Comparison of ENCODE assay signal across 11 cellular contexts in the genomic region with DNA sequence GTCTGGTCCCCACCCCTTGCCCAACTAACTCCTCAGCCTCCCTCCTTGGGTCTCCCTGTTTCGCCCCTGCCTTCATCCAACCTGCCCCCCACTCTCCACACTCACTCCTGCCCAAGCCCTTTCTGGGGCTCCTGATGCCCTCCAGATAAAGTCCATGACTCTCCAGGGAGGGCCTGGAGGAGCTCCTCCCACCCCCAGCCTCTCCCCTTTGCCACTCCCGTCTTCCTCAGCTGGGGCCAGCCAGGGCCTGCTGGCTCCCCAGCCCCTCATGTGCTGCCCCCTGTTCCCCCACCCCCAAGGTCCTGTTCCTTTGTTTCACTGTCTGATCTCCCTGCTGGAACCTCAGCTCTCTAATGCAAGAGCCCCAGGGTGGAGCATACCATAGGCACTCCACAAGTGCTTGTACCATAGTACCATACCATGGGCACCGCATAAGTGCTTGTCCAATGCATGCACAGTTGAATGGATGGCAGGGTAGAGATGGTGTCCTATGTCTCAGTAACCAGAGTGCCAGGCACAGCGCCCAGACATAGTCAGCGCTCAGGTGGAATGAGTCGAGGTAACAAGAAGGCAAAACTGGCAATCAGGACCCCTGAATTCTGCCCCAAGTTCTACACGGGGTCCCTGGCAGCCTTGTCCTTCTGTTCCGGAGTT. TPM values are rescaled to one million over a fixed set of nuclear protein-coding genes. Genes with fewer than 3 reads are reported as not detected.
DNase-seq lines count a peak whose midpoint lies in the region; ATAC-seq, FAIRE-seq and TF ChIP-seq lines count a peak whose summit lies in the region.
"Had no signal": no experiment of that assay in that cellular context is flagged by ENCODE, and none has a peak within 500 bp of the region (broad histone marks: within the 10 kb centered on the region; RNA-seq: fewer than 3 reads in every experiment).

No MANE protein-coding gene starts in this region.

- H3K9me3 ChIP-seq in K562 (replicated peaks; ENCODE audit: control insufficient read depth, insufficient read depth, low read depth, low read length) (no peaks in the 10 kb centered on the region; the same call in 1 of the 2 replicates), lung (ENCODE audit: control insufficient read depth in 2 of 2, insufficient read depth in 1 of 2, low read length in 1 of 2) (no peaks in the 10 kb centered on the region), transverse colon (no peaks in the 10 kb centered on the region)

- H3K36me3 ChIP-seq in K562 (ENCODE audit: control insufficient read depth, insufficient read depth, low read length) = no peaks in the 10 kb centered on the region
- no peaks in the 10 kb centered on the region for H3K36me3 ChIP-seq in lung (ENCODE audit: control insufficient read depth in 2 of 2, insufficient read depth in 2 of 2, low read length in 2 of 2)
- no peaks in the 10 kb centered on the region for H3K36me3 ChIP-seq in transverse colon

- TF ChIP-seq POLR2A in K562 (conservative IDR thresholded peaks at IDR 0.05) (no peak), transverse colon (IDR thresholded peaks at IDR 0.05) (no peak)

- no peaks in the 10 kb centered on the region for H3K9me1 ChIP-seq in K562 (ENCODE audit: control insufficient read depth, insufficient read depth, low read length)

- no peak for DNase-seq in activated CD4-positive, alpha-beta T cell treated with anti-CD3 and anti-CD28 coated beads, Interleukin-2, amount 10 ng/mL, durations not matched to agents 7 days and 5 days
- DNase-seq in activated CD4-positive, alpha-beta T cell treated with anti-CD3 and anti-CD28 coated beads, Interleukin-2, amount 50 U/mL, for 4 hours = no peak
- DNase-seq in K562 (ENCODE audit: extremely low read depth in 1 of 4, low spot score in 3 of 4) = peak in 1 of 4 experiments; percentile 17
- no peak for DNase-seq in lung (ENCODE audit: low spot score)
- DNase-seq in transverse colon = peak; percentile 45
- no peak for DNase-seq in NCI-H82 treated with DMSO at 0.1 percent for 48 hours (lab: John Stamatoyannopoulos, UW; ENCODE audit: unreplicated experiment)
- no peak for DNase-seq in retina
- DNase-seq: activated T-cell treated with anti-CD3 and anti-CD28 coated beads, Interleukin-2, amount 50 U/mL, for 1 hour; NCI-H1417 had no signal

- intact Hi-C loops in K562 (cut with micrococcal nuclease) = loop anchor here (5.0 kb wide), 1 partner anchor 353 kb away; no protein-coding TSS in a partner anchor
- intact Hi-C loops in transverse colon (cut with DNase I; ENCODE audit: low total_unique reads) = loop anchor here (5.0 to 10.0 kb wide), 2 partner anchors 33 to 356 kb away; no protein-coding TSS in a partner anchor

- H3K4me2 ChIP-seq in K562 (ENCODE audit: insufficient read depth, low read length) = no peak overlapping the region

- H4K20me1 ChIP-seq in K562 (replicated peaks; ENCODE audit: control insufficient read depth, insufficient read depth, low read length) = peaks cover 6% of the 10 kb centered on the region; the same call in 1 of the 2 replicates

- peak overlapping the region in 1 of 2 experiments; percentile 30; a peak in 2 of 4 replicates for H3K9ac ChIP-seq in K562 (ENCODE audit: insufficient read depth in 1 of 2, low read depth in 2 of 2, low read length in 2 of 2)

- CTCF ChIA-PET in activated CD4-positive, alpha-beta T cell treated with anti-CD3 and anti-CD28 coated beads, Interleukin-2, amount 10 ng/mL, durations not matched to agents 7 days and 5 days (lab: Charles Lee) = interaction anchor here (0.5 to 1.4 kb wide), 2 partner anchors 8 to 209 kb away, joined by 3 to 4 read pairs; no protein-coding TSS in a partner anchor
- CTCF ChIA-PET in K562 (lab: Yijun Ruan, JAX; ENCODE audit: low intra/inter-chr PET ratio) = interaction anchor here (1.1 to 6.2 kb wide), 4 partner anchors 11 to 351 kb away, joined by 3 to 165 read pairs (median 4); no protein-coding TSS in a partner anchor

- H3K27ac Mint-ChIP-seq in activated CD4-positive, alpha-beta T cell treated with anti-CD3 and anti-CD28 coated beads, Interleukin-2, amount 10 ng/mL, durations not matched to agents 7 days and 5 days = no peak overlapping the region

- POLR2A ChIA-PET in activated CD4-positive, alpha-beta T cell treated with anti-CD3 and anti-CD28 coated beads, Interleukin-2, amount 10 ng/mL, durations not matched to agents 7 days and 5 days (lab: Charles Lee) = no interaction called here
- POLR2A ChIA-PET in K562 (lab: Yijun Ruan, JAX) = interaction anchor here (5.2 kb wide), 1 partner anchor 19 kb away, joined by 48 read pairs; a partner anchor contains a TSS

- ATAC-seq in K562 (no peak), lung (ENCODE audit: insufficient read depth, low FRiP score) (no peak), HG03565 (IDR thresholded peaks at IDR 0.05; ENCODE audit: unreplicated experiment) (no peak)
- ATAC-seq: GM12878 had no signal

- no peaks in the 10 kb centered on the region for H3K9me3 Mint-ChIP-seq in activated CD4-positive, alpha-beta T cell treated with anti-CD3 and anti-CD28 coated beads, Interleukin-2, amount 10 ng/mL, durations not matched to agents 7 days and 5 days

- FAIRE-seq in K562 (lab: Jason Lieb, UNC) = no peak
- FAIRE-seq: GM12878 had no signal

- no peak for TF ChIP-seq EP300 in K562 (IDR thresholded peaks at IDR 0.05; ENCODE audit: low read length)
- no peak for TF ChIP-seq EP300 in transverse colon (IDR thresholded peaks at IDR 0.05; ENCODE audit: low read depth)

- in situ Hi-C loops in K562 (cut with MboI) (no loop called here), transverse colon (cut with MboI; ENCODE audit: low pct_ligation_motif_present in 1 of 4, low pct_unique_long_range_greater_than_20kb in 1 of 4, low sequenced_read_pairs in 3 of 4) (loop anchor here in 1 of 4 donors (10.0 kb wide), 1 partner anchor 64 kb away; no protein-coding TSS in a partner anchor)

- H3K4me1 ChIP-seq in K562 (replicated peaks in 1 of 2; ENCODE audit: control insufficient read depth in 2 of 2, insufficient read depth in 2 of 2, low read length in 2 of 2) = peaks cover 23 to 54% of the 10 kb centered on the region in 2 experiments; a peak in 4 of 5 replicates
- peaks cover 4 to 17% of the 10 kb centered on the region in 2 donors for H3K4me1 ChIP-seq in lung (ENCODE audit: control insufficient read depth in 2 of 2, insufficient read depth in 2 of 2, low read length in 2 of 2)
- H3K4me1 ChIP-seq in transverse colon = peaks cover 30 to 66% (median 51%) of the 10 kb centered on the region in 4 donors

- peaks cover under 1% of the 10 kb centered on the region; the same call in 1 of the 3 replicates for H3K79me2 ChIP-seq in K562 (ENCODE audit: control insufficient read depth, insufficient read depth, low read length)

- H3K4me3 Mint-ChIP-seq in activated CD4-positive, alpha-beta T cell treated with anti-CD3 and anti-CD28 coated beads, Interleukin-2, amount 10 ng/mL, durations not matched to agents 7 days and 5 days = peak overlapping the region; percentile 50

- TF ChIP-seq RAD21 in K562 (CRISPR knock-in tag; conservative IDR thresholded peaks at IDR 0.05 in 1 of 2, IDR thresholded peaks at IDR 0.05 in 1 of 2) = no peak

- no peak overlapping the region for H3K4me3 ChIP-seq in K562
- H3K4me3 ChIP-seq in lung = no peak overlapping the region
- H3K4me3 ChIP-seq in transverse colon = peak overlapping the region in 3 of 4 donors; percentile 88 to 96 (median 88)
- H3K4me3 ChIP-seq: GM12878 had no signal

- H3K4me1 Mint-ChIP-seq in activated CD4-positive, alpha-beta T cell treated with anti-CD3 and anti-CD28 coated beads, Interleukin-2, amount 10 ng/mL, durations not matched to agents 7 days and 5 days = peaks cover 7% of the 10 kb centered on the region

- no peaks in the 10 kb centered on the region for H3K27me3 ChIP-seq in K562 (ENCODE audit: control insufficient read depth in 2 of 2, insufficient read depth in 2 of 2, low read length in 2 of 2)
- H3K27me3 ChIP-seq in lung (ENCODE audit: control insufficient read depth, insufficient read depth) = no peaks in the 10 kb centered on the region
- no peaks in the 10 kb centered on the region for H3K27me3 ChIP-seq in transverse colon

- H3K27me3 Mint-ChIP-seq in activated CD4-positive, alpha-beta T cell treated with anti-CD3 and anti-CD28 coated beads, Interleukin-2, amount 10 ng/mL, durations not matched to agents 7 days and 5 days = peaks cover 6% of the 10 kb centered on the region

- TF ChIP-seq CTCF in K562 (IDR thresholded peaks at IDR 0.05 in 2 of 3, conservative IDR thresholded peaks at IDR 0.05 in 1 of 3; ENCODE audit: insufficient read depth in 2 of 3, low read depth in 1 of 3, low read length in 3 of 3) (no peak), lung (IDR thresholded peaks at IDR 0.05; ENCODE audit: control extremely low read depth, extremely low read depth) (no peak), transverse colon (IDR thresholded peaks at IDR 0.05) (no peak)

- BruUV-seq in K562 (replicated peaks; lab: Mats Ljungman, UMichigan) = TSS peak; percentile 61

- WGBS in K562 (ENCODE audit: insufficient coverage, low coverage, missing lambda C conversion rate) = 58% methylated on average over 8 of the region's 8 CpGs
- WGBS in lung, 2 donors = 85% methylated on average over 8 of the region's 8 CpGs
- WGBS in transverse colon (ENCODE audit: low coverage in 1 of 2), 2 donors = 0 to 71% methylated on average over 1 to 8 of the region's 8 CpGs

- no peaks in the 10 kb centered on the region for H3K36me3 Mint-ChIP-seq in activated CD4-positive, alpha-beta T cell treated with anti-CD3 and anti-CD28 coated beads, Interleukin-2, amount 10 ng/mL, durations not matched to agents 7 days and 5 days (ENCODE audit: low read depth)

- H3K27ac ChIP-seq in K562 (ENCODE audit: extremely low read depth, low read depth, low read length) (no peak overlapping the region), lung (ENCODE audit: low read depth in 1 of 2, low read length in 1 of 2) (peak overlapping the region; percentile 5 to 78), transverse colon (peak overlapping the region; percentile 99 to 100 (median 99))

- no peak overlapping the region for H2AFZ ChIP-seq in K562 (ENCODE audit: low read depth, low read length)

RNA-seq across cellular contexts. Expression of a gene that starts 1.5 kb away (rescaled TPM):
- 1 to 10 TPM; 3.0 to 4.1 TPM for total RNA-seq in activated CD4-positive, alpha-beta T cell treated with anti-CD3 and anti-CD28 coated beads, Interleukin-2, amount 10 ng/mL, durations not matched to agents 7 days and 5 days
- total RNA-seq in K562 (2011; cell fraction: chromatin; rRNA removed; ENCODE audit: low replicate concordance) = 4.5 and 16.3 TPM in 2 replicates
- total RNA-seq in K562 (2011; cell fraction: nucleolus; rRNA removed) = 10.4 and 13.0 TPM in 2 replicates
- 4.2 and 4.8 TPM in 2 replicates for total RNA-seq in K562 (2011; cell fraction: nucleoplasm; rRNA removed)
- total RNA-seq in K562 (2014; rRNA removed) (7.5 and 8.8 TPM in 2 replicates), K562 (2014; rRNA removed; fragmentation: Illumina TruSeq; extraction: Trizol) (2.4 and 2.5 TPM in 2 replicates), K562 (2015; rRNA removed; fragmentation: Illumina TruSeq; extraction: Trizol) (4.0 and 4.6 TPM in 2 replicates), K562 (2021) (22.6 and 22.9 TPM in 2 replicates), lung (10 to 100 TPM in 1 of 2 donors, 1 to 10 TPM in 1; 3.6 to 43.3 TPM), transverse colon (100 to 1,000 TPM; 157 to 369 (median 335) TPM)
- polyA plus RNA-seq in K562 (2011; rRNA removed) (8.1 and 16.5 TPM in 2 replicates), K562 (2014; fragmentation: Illumina TruSeq; extraction: Trizol) (10.5 and 14.7 TPM in 2 replicates), K562 (2014; fragmentation: Nextera tagmentation; extraction: Ambion mirVana) (under 1 TPM; 0.20 to 0.27 TPM), K562 (2014; rRNA removed) (8.2 and 15.7 TPM in 2 replicates), lung (10 to 100 TPM; 13.6 to 24.2 TPM)
- 15.2 and 44.8 TPM in 2 replicates for polyA plus RNA-seq in K562 (2011; cell fraction: cytosol; rRNA removed)
- polyA plus RNA-seq in K562 (2011; cell fraction: nucleus; rRNA removed) = 10.0 and 23.0 TPM in 2 replicates
- polyA plus RNA-seq in K562 (2012) = 13.0 and 13.6 TPM in 2 replicates
- polyA minus RNA-seq in K562 (2011; rRNA and poly(A)+ RNA removed) = 1.6 and 13.2 TPM in 2 replicates
- 17.4 and 18.3 TPM in 2 replicates for polyA minus RNA-seq in K562 (2011; cell fraction: cytosol; rRNA and poly(A)+ RNA removed)
- 3.4 and 8.9 TPM in 2 replicates for polyA minus RNA-seq in K562 (2011; cell fraction: nucleus; rRNA and poly(A)+ RNA removed)

RNA-seq across cellular contexts. Expression of a gene that starts 4.7 kb away (rescaled TPM):
- 10 to 100 TPM; 18.4 to 19.7 TPM for total RNA-seq in activated CD4-positive, alpha-beta T cell treated with anti-CD3 and anti-CD28 coated beads, Interleukin-2, amount 10 ng/mL, durations not matched to agents 7 days and 5 days
- 14.7 and 39.0 TPM in 2 replicates for total RNA-seq in K562 (2011; cell fraction: chromatin; rRNA removed; ENCODE audit: low replicate concordance)
- 32.7 and 33.0 TPM in 2 replicates for total RNA-seq in K562 (2011; cell fraction: nucleolus; rRNA removed)
- 14.5 and 17.5 TPM in 2 replicates for total RNA-seq in K562 (2011; cell fraction: nucleoplasm; rRNA removed)
- total RNA-seq in K562 (2014; rRNA removed) (5.5 and 6.3 TPM in 2 replicates), K562 (2014; rRNA removed; fragmentation: Illumina TruSeq; extraction: Trizol) (1.6 and 2.1 TPM in 2 replicates), K562 (2015; rRNA removed; fragmentation: Illumina TruSeq; extraction: Trizol) (2.0 and 2.1 TPM in 2 replicates), K562 (2021) (4.7 and 5.7 TPM in 2 replicates), lung (10 to 100 TPM; 12.6 to 12.7 TPM), transverse colon (10 to 100 TPM; 24.9 to 96.1 (median 38.6) TPM)
- polyA plus RNA-seq in K562 (2011; rRNA removed) (6.9 and 9.1 TPM in 2 replicates), K562 (2014; fragmentation: Illumina TruSeq; extraction: Trizol) (4.6 and 5.4 TPM in 2 replicates), K562 (2014; fragmentation: Nextera tagmentation; extraction: Ambion mirVana) (under 1 TPM; 0.14 to 0.15 TPM), K562 (2014; rRNA removed) (5.6 and 7.0 TPM in 2 replicates), lung (10 to 100 TPM in 1 of 2 donors, 1 to 10 TPM in 1; 7.8 to 15.7 TPM)
- 4.9 and 7.5 TPM in 2 replicates for polyA plus RNA-seq in K562 (2011; cell fraction: cytosol; rRNA removed)
- polyA plus RNA-seq in K562 (2011; cell fraction: nucleus; rRNA removed) = 24.3 and 48.8 TPM in 2 replicates
- 6.1 and 12.0 TPM in 2 replicates for polyA plus RNA-seq in K562 (2012)
- polyA minus RNA-seq in K562 (2011; rRNA and poly(A)+ RNA removed) = 1.8 and 2.6 TPM in 2 replicates
- 3.7 and 4.4 TPM in 2 replicates for polyA minus RNA-seq in K562 (2011; cell fraction: cytosol; rRNA and poly(A)+ RNA removed)
- polyA minus RNA-seq in K562 (2011; cell fraction: nucleus; rRNA and poly(A)+ RNA removed) = 17.5 and 22.5 TPM in 2 replicates

RNA-seq across cellular contexts. Expression of a gene that starts 17.5 kb away (rescaled TPM):
- total RNA-seq in activated CD4-positive, alpha-beta T cell treated with anti-CD3 and anti-CD28 coated beads, Interleukin-2, amount 10 ng/mL, durations not matched to agents 7 days and 5 days = 10 to 100 TPM; 30.5 TPM
- 13.2 and 13.4 TPM in 2 replicates for total RNA-seq in K562 (2011; cell fraction: chromatin; rRNA removed; ENCODE audit: low replicate concordance)
- total RNA-seq in K562 (2011; cell fraction: nucleolus; rRNA removed) = 10.9 and 13.0 TPM in 2 replicates
- total RNA-seq in K562 (2011; cell fraction: nucleoplasm; rRNA removed) = 15.3 and 17.7 TPM in 2 replicates
- 18.5 and 18.8 TPM in 2 replicates for total RNA-seq in K562 (2014; rRNA removed)
- total RNA-seq in K562 (2014; rRNA removed; fragmentation: Illumina TruSeq; extraction: Trizol) = 4.0 and 4.2 TPM in 2 replicates
- 6.6 and 7.3 TPM in 2 replicates for total RNA-seq in K562 (2015; rRNA removed; fragmentation: Illumina TruSeq; extraction: Trizol)
- 21.4 and 28.3 TPM in 2 replicates for total RNA-seq in K562 (2021)
- 7.9 and 9.1 TPM in 2 replicates for polyA plus RNA-seq in K562 (2011; rRNA removed)
- polyA plus RNA-seq in K562 (2011; cell fraction: cytosol; rRNA removed) = 8.8 and 11.7 TPM in 2 replicates
- polyA plus RNA-seq in K562 (2011; cell fraction: nucleus; rRNA removed) = 7.8 and 10.5 TPM in 2 replicates
- polyA plus RNA-seq in K562 (2012) = 18.0 and 23.2 TPM in 2 replicates
- 20.9 and 27.2 TPM in 2 replicates for polyA plus RNA-seq in K562 (2014; fragmentation: Illumina TruSeq; extraction: Trizol)
- polyA plus RNA-seq in K562 (2014; fragmentation: Nextera tagmentation; extraction: Ambion mirVana) = 1 to 10 TPM; 1.4 to 1.6 TPM
- 24.4 and 26.2 TPM in 2 replicates for polyA plus RNA-seq in K562 (2014; rRNA removed)
- 3.2 and 4.6 TPM in 2 replicates for polyA minus RNA-seq in K562 (2011; rRNA and poly(A)+ RNA removed)
- 5.6 and 6.3 TPM in 2 replicates for polyA minus RNA-seq in K562 (2011; cell fraction: cytosol; rRNA and poly(A)+ RNA removed)
- 3.8 and 7.1 TPM in 2 replicates for polyA minus RNA-seq in K562 (2011; cell fraction: nucleus; rRNA and poly(A)+ RNA removed)
- total RNA-seq in lung = 10 to 100 TPM; 25.3 to 34.4 TPM
- polyA plus RNA-seq in lung = 10 to 100 TPM; 14.5 to 18.7 TPM
- total RNA-seq in transverse colon = 10 to 100 TPM; 38.0 to 54.9 (median 42.6) TPM

RNA-seq across cellular contexts. Expression of a gene that starts 30.9 kb away (rescaled TPM):
- 1 to 10 TPM; 5.3 to 8.4 TPM for total RNA-seq in activated CD4-positive, alpha-beta T cell treated with anti-CD3 and anti-CD28 coated beads, Interleukin-2, amount 10 ng/mL, durations not matched to agents 7 days and 5 days
- 1.4 TPM in 1 of 2 replicates, not detected in the other for total RNA-seq in K562 (2011; cell fraction: chromatin; rRNA removed; ENCODE audit: low replicate concordance)
- total RNA-seq in K562 (2011; cell fraction: nucleolus; rRNA removed) = 0.83 and 1.2 TPM in 2 replicates
- 0.69 and 1.2 TPM in 2 replicates for total RNA-seq in K562 (2011; cell fraction: nucleoplasm; rRNA removed)
- 2.7 and 3.4 TPM in 2 replicates for total RNA-seq in K562 (2014; rRNA removed)
- total RNA-seq in K562 (2014; rRNA removed; fragmentation: Illumina TruSeq; extraction: Trizol) = 0.29 and 0.69 TPM in 2 replicates
- 1.4 and 1.8 TPM in 2 replicates for total RNA-seq in K562 (2015; rRNA removed; fragmentation: Illumina TruSeq; extraction: Trizol)
- 2.0 and 2.1 TPM in 2 replicates for total RNA-seq in K562 (2021)
- polyA plus RNA-seq in K562 (2011; rRNA removed) = 1.1 and 1.6 TPM in 2 replicates
- polyA plus RNA-seq in K562 (2011; cell fraction: cytosol; rRNA removed) = 1.7 and 2.5 TPM in 2 replicates
- polyA plus RNA-seq in K562 (2011; cell fraction: nucleus; rRNA removed) = 0.98 and 1.1 TPM in 2 replicates
- polyA plus RNA-seq in K562 (2012) = 2.3 and 2.8 TPM in 2 replicates
- 1.1 and 1.9 TPM in 2 replicates for polyA plus RNA-seq in K562 (2014; fragmentation: Illumina TruSeq; extraction: Trizol)
- not detected for polyA plus RNA-seq in K562 (2014; fragmentation: Nextera tagmentation; extraction: Ambion mirVana)
- polyA plus RNA-seq in K562 (2014; rRNA removed) = 0.86 and 1.8 TPM in 2 replicates
- 0.46 and 0.72 TPM in 2 replicates for polyA minus RNA-seq in K562 (2011; rRNA and poly(A)+ RNA removed)
- not detected in 2 replicates for polyA minus RNA-seq in K562 (2011; cell fraction: cytosol; rRNA and poly(A)+ RNA removed)
- polyA minus RNA-seq in K562 (2011; cell fraction: nucleus; rRNA and poly(A)+ RNA removed) = 0.54 and 1.3 TPM in 2 replicates
- 10 to 100 TPM in 1 of 2 donors, 1 to 10 TPM in 1; 7.6 to 10.6 TPM for total RNA-seq in lung
- polyA plus RNA-seq in lung = 1 to 10 TPM; 4.3 to 6.5 TPM
- 10 to 100 TPM in 1 of 4 donors, 1 to 10 TPM in 3; 1.2 to 10.8 (median 5.9) TPM for total RNA-seq in transverse colon

Comparison
In these comparisons a context has a peak if more than half of its experiments do, and no peak if none do; other contexts are left out.
1. H3K4me3 ChIP-seq: peak in transverse colon (3 of 4); none in K562 (single experiment) and lung (single experiment).